In the genomic region with DNA sequence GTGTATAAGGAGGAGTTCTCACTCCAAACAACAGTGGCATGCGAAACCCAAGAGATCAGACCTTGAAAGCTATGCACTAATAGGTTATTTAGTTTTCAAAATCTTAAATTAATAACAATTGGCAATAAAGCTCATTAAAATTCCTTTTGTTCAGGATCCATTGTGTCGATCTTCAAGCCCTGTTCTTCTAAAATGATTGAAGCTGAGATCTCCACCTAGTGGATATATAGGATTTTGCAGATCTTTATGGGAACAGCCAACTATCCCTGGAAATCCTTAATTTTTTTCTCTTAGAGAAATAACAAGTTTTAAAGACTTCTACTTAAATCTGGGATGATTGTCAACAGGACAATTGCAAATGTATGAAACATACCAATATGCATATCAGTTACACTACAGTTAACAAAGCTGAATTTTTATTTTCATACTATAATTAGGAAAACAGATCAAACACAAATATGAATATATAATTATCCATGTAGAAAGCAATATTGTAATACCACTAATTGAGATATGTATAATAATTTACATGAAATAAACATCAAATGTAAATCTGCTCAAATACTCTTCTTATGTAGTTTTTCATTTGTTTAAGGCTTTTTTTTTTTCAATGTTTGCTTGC, we compare ENCODE assay signal across 8 cellular contexts. TPM values are rescaled to one million over a fixed set of nuclear protein-coding genes. Genes with fewer than 3 reads are reported as not detected.
DNase-seq lines count a peak whose midpoint lies in the region; TF ChIP-seq lines count a peak whose summit lies in the region.

No MANE protein-coding gene starts in this region.

- CTCF ChIA-PET in HEK293T (lab: Yijun Ruan, JAX): interaction anchor here (0.6 to 0.7 kb wide), 2 partner anchors 10 to 1514 kb away, joined by 3 read pairs; no protein-coding TSS in a partner anchor
- CTCF ChIA-PET in MCF 10A (lab: Yijun Ruan, JAX): interaction anchor here (0.6 to 1.8 kb wide), 14 partner anchors 26 to 850 kb away, joined by 3 to 7 read pairs (median 3); no protein-coding TSS in a partner anchor

- peak; percentile 49 for DNase-seq in COLO829 (ENCODE audit: low spot score)
- peak; percentile 54 for DNase-seq in HEK293T (ENCODE audit: extremely low spot score)
- peak; percentile 61 for DNase-seq in NCI-H2227 treated with DMSO at 0.1 percent for 48 hours (lab: John Stamatoyannopoulos, UW)
- peak; percentile 59 for DNase-seq in MCF 10A (ENCODE audit: unreplicated experiment)
- DNase-seq in left kidney (ENCODE audit: low read depth, low spot score): peak; percentile 81
- no peak for DNase-seq in NK-92 treated with Interleukin-12 subunit alpha and Interleukin-12 subunit beta, amount 100 ng/mL, for 24 hours (lab: John Stamatoyannopoulos, UW)
- no peak for DNase-seq in T-helper 2 cell
- DNase-seq in activated gamma-delta T cell treated with Interleukin-2 at 50 U/mL for 16 hours: no peak

- BruUV-seq in MCF 10A (replicated peaks; lab: Mats Ljungman, UMichigan): no TSS peak

- H3K27ac Mint-ChIP-seq in MCF 10A (ENCODE audit: low read depth, unreplicated experiment): no peak overlapping the region

- H3K4me3 Mint-ChIP-seq in MCF 10A (ENCODE audit: unreplicated experiment): no peak overlapping the region

- peaks cover 18% of the 10 kb centered on the region for H3K27me3 Mint-ChIP-seq in MCF 10A (ENCODE audit: insufficient read depth, unreplicated experiment)

- POLR2A ChIA-PET in HEK293T (lab: Yijun Ruan, JAX): no interaction called here
- POLR2A ChIA-PET in MCF 10A (lab: Yijun Ruan, JAX): interaction anchor here (0.7 kb wide), 1 partner anchor 757 kb away, joined by 3 read pairs; no protein-coding TSS in a partner anchor

- TF ChIP-seq CTCF in MCF 10A (IDR thresholded peaks at IDR 0.05; ENCODE audit: unreplicated experiment): peak; percentile 67

- no peaks in the 10 kb centered on the region for H3K36me3 Mint-ChIP-seq in MCF 10A (ENCODE audit: insufficient read depth, unreplicated experiment)

- H3K4me1 Mint-ChIP-seq in MCF 10A (ENCODE audit: insufficient read depth, unreplicated experiment): peaks cover 10% of the 10 kb centered on the region

- intact Hi-C loops in MCF 10A (cut with micrococcal nuclease): loop anchor here (2.0 to 10.0 kb wide), 4 partner anchors 216 to 1017 kb away; no protein-coding TSS in a partner anchor

- no peaks in the 10 kb centered on the region for H3K9me3 Mint-ChIP-seq in MCF 10A (ENCODE audit: unreplicated experiment)

TF ChIP-seq in HEK293T, 16 proteins besides CTCF, POLR2A, EP300 and RAD21:
- no peak for TF ChIP-seq LEF1 (IDR thresholded peaks at IDR 0.05; ENCODE audit: borderline replicate concordance)
- TF ChIP-seq FOXK2 (IDR thresholded peaks at IDR 0.05): no peak
- TF ChIP-seq SP1 (IDR thresholded peaks at IDR 0.05): no peak
- TF ChIP-seq HDGF (IDR thresholded peaks at IDR 0.05; ENCODE audit: borderline replicate concordance): no peak
- TF ChIP-seq FOXM1 (IDR thresholded peaks at IDR 0.05; ENCODE audit: borderline replicate concordance): no peak
- no peak for TF ChIP-seq SUZ12 (IDR thresholded peaks at IDR 0.05)
- TF ChIP-seq ELF4 (IDR thresholded peaks at IDR 0.05): no peak
- TF ChIP-seq BHLHE40 (IDR thresholded peaks at IDR 0.05; ENCODE audit: borderline replicate concordance): no peak
- TF ChIP-seq TARDBP (IDR thresholded peaks at IDR 0.05): no peak
- no peak for TF ChIP-seq L3MBTL2 (conservative IDR thresholded peaks at IDR 0.05)
- TF ChIP-seq NFRKB (IDR thresholded peaks at IDR 0.05): no peak
- no peak for TF ChIP-seq ARNT (IDR thresholded peaks at IDR 0.05)
- no peak for TF ChIP-seq ZNF384 (IDR thresholded peaks at IDR 0.05)
- TF ChIP-seq FOXA1 (IDR thresholded peaks at IDR 0.05): no peak
- TF ChIP-seq, protein P1, sequence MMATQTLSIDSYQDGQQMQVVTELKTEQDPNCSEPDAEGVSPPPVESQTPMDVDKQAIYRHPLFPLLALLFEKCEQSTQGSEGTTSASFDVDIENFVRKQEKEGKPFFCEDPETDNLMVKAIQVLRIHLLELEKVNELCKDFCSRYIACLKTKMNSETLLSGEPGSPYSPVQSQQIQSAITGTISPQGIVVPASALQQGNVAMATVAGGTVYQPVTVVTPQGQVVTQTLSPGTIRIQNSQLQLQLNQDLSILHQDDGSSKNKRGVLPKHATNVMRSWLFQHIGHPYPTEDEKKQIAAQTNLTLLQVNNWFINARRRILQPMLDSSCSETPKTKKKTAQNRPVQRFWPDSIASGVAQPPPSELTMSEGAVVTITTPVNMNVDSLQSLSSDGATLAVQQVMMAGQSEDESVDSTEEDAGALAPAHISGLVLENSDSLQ (IDR thresholded peaks at IDR 0.05): no peak
- no peak for TF ChIP-seq CTBP1 (IDR thresholded peaks at IDR 0.05; ENCODE audit: borderline replicate concordance)

RNA-seq across cellular contexts. Expression of a gene that starts 43.3 kb away (rescaled TPM):
- total RNA-seq in MCF 10A (2022): not detected in 2 replicates

Comparison
In these comparisons a context has a peak if more than half of its experiments do, and no peak if none do; other contexts are left out.
1. DNase-seq: peak in COLO829 (single experiment), HEK293T (single experiment), NCI-H2227 treated with DMSO at 0.1 percent for 48 hours (single experiment), MCF 10A (single experiment) and left kidney (single experiment); none in NK-92 treated with Interleukin-12 subunit alpha and Interleukin-12 subunit beta, amount 100 ng/mL, for 24 hours (single experiment), T-helper 2 cell (0 of 5) and activated gamma-delta T cell treated with Interleukin-2 at 50 U/mL for 16 hours (single experiment).